ENCODE assay signal across 8 cellular contexts in the genomic region with DNA sequence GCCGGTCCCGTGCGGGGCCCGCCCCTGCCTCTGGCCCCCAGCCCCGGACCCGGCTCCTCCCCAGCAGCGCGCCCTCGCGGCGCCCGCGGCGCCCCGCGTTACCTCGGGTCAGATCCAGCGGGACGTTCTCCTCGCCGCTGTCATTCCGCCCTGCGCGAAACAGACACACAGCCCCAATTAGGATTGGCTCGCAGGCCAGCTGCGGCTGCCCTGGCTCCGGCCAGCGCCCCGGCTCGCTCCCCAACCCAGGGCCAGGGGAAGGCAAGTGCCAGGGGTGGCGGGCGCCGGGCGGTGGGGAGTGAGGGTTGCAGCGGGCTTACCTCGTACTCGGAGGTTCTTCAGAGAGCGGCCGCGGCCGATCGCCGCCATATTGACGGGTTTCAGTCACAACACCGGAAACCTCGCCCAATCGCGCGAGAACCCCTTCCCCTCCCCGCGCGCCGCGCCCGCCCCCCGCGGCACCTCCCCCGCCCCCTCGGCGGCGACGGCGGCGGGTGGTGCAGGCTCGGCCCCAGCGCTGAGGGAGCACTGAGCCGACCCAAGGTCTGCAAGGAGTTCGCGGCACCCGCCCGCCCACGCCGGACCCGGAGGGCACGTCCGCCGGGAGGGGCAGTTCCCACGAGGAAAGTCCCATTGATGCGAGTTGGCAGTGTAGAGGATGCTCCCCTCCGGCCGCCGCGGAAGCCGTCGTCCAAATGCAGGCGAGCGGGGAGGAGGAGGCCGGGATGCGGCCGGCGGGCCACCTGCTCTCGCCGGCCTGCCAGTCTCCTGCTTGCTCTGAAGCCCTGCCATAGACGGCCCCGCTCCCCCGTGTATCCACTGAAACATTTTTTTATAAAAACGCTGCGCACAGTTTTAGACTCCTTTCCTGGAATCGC. TPM values are rescaled to one million over a fixed set of nuclear protein-coding genes. Genes with fewer than 3 reads are reported as not detected.
DNase-seq lines count a peak whose midpoint lies in the region; ATAC-seq and TF ChIP-seq lines count a peak whose summit lies in the region.

A gene with protein sequence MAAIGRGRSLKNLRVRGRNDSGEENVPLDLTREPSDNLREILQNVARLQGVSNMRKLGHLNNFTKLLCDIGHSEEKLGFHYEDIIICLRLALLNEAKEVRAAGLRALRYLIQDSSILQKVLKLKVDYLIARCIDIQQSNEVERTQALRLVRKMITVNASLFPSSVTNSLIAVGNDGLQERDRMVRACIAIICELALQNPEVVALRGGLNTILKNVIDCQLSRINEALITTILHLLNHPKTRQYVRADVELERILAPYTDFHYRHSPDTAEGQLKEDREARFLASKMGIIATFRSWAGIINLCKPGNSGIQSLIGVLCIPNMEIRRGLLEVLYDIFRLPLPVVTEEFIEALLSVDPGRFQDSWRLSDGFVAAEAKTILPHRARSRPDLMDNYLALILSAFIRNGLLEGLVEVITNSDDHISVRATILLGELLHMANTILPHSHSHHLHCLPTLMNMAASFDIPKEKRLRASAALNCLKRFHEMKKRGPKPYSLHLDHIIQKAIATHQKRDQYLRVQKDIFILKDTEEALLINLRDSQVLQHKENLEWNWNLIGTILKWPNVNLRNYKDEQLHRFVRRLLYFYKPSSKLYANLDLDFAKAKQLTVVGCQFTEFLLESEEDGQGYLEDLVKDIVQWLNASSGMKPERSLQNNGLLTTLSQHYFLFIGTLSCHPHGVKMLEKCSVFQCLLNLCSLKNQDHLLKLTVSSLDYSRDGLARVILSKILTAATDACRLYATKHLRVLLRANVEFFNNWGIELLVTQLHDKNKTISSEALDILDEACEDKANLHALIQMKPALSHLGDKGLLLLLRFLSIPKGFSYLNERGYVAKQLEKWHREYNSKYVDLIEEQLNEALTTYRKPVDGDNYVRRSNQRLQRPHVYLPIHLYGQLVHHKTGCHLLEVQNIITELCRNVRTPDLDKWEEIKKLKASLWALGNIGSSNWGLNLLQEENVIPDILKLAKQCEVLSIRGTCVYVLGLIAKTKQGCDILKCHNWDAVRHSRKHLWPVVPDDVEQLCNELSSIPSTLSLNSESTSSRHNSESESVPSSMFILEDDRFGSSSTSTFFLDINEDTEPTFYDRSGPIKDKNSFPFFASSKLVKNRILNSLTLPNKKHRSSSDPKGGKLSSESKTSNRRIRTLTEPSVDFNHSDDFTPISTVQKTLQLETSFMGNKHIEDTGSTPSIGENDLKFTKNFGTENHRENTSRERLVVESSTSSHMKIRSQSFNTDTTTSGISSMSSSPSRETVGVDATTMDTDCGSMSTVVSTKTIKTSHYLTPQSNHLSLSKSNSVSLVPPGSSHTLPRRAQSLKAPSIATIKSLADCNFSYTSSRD (N-terminal part only) (minus strand): TSS at position 391 of the 878 bp plus-strand sequence. CDS start 22 bp downstream, at position 369.

- no peaks in the 10 kb centered on the region for H3K9me3 ChIP-seq in mucosa of stomach (ENCODE audit: control insufficient read depth, low read length)

- H3K4me3 ChIP-seq in epithelial cell of proximal tubule (ENCODE audit: low read depth, low read length) (peak within 1 kb of the TSS; percentile 84), mucosa of stomach (ENCODE audit: low read length) (peak within 1 kb of the TSS; percentile 91)

- peak within 1 kb of the TSS; percentile 94 for H3K9ac ChIP-seq in mucosa of stomach (ENCODE audit: low read length)

- no peak; the same call in 1 of the 2 replicates for TF ChIP-seq EP300 in Ishikawa (IDR thresholded peaks at IDR 0.05; ENCODE audit: borderline replicate concordance)

- peak; percentile 80 for DNase-seq in DMS153 (lab: John Stamatoyannopoulos, UW)
- DNase-seq in OCI-M2 (lab: John Stamatoyannopoulos, UW; ENCODE audit: unreplicated experiment), result peak; percentile 34
- peak; percentile 94 for DNase-seq in activated T-cell treated with anti-CD3 and anti-CD28 coated beads, Interleukin-2, amount 50 U/mL, for 1 hour
- DNase-seq in epithelial cell of proximal tubule (ENCODE audit: low read depth), result no peak
- DNase-seq in stimulated activated CD8-positive, alpha-beta memory T cell treated with anti-CD3 and anti-CD28 coated beads, Interleukin-7, amount 100 ng/mL, for 1 hour (ENCODE audit: low read depth in 2 of 2), result peak; percentile 81 to 82

- no peak for TF ChIP-seq CTCF in epithelial cell of proximal tubule (conservative IDR thresholded peaks at IDR 0.05; ENCODE audit: low read depth, low read length)

- H3K36me3 ChIP-seq in mucosa of stomach (ENCODE audit: control insufficient read depth, insufficient read depth, low read length), result no peaks in the 10 kb centered on the region

- peak; percentile 63 for ATAC-seq in GM21619 (IDR thresholded peaks at IDR 0.05; ENCODE audit: unreplicated experiment)

- peaks cover 8% of the 10 kb centered on the region for H3K4me1 ChIP-seq in mucosa of stomach (ENCODE audit: control insufficient read depth, insufficient read depth, low read length)

- TF ChIP-seq RAD21 in Ishikawa (IDR thresholded peaks at IDR 0.05; ENCODE audit: low read depth), result no peak

- no peaks in the 10 kb centered on the region for H3K27me3 ChIP-seq in mucosa of stomach (ENCODE audit: control insufficient read depth, insufficient read depth, low read length)

TF ChIP-seq in Ishikawa, 13 proteins besides CTCF, POLR2A, EP300 and RAD21:
- TF ChIP-seq YY1 (IDR thresholded peaks at IDR 0.05; ENCODE audit: low read depth) (peak; percentile 92), CREB1 (IDR thresholded peaks at IDR 0.05; ENCODE audit: low read depth) (no peak), TAF1 (IDR thresholded peaks at IDR 0.05; ENCODE audit: low read depth) (peak; percentile 95), NFIC (IDR thresholded peaks at IDR 0.05) (no peak), TEAD4 (IDR thresholded peaks at IDR 0.05) (no peak; the same call in none of the 2 replicates), EGR1 (IDR thresholded peaks at IDR 0.05) (peak; percentile 85), FOXM1 (IDR thresholded peaks at IDR 0.05; ENCODE audit: borderline replicate concordance, low read depth) (no peak), CEBPB (IDR thresholded peaks at IDR 0.05) (no peak), TCF12 (IDR thresholded peaks at IDR 0.05; ENCODE audit: low read depth) (peak; percentile 21; the same call in 1 of the 2 replicates), ZBTB7A (IDR thresholded peaks at IDR 0.05; ENCODE audit: low read depth) (0 out of 2 replicates have a peak, but pooled peaks have one; percentile 17)
- TF ChIP-seq, protein P1, sequence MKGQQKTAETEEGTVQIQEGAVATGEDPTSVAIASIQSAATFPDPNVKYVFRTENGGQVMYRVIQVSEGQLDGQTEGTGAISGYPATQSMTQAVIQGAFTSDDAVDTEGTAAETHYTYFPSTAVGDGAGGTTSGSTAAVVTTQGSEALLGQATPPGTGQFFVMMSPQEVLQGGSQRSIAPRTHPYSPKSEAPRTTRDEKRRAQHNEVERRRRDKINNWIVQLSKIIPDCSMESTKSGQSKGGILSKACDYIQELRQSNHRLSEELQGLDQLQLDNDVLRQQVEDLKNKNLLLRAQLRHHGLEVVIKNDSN (IDR thresholded peaks at IDR 0.05), result no peak
- TF ChIP-seq, protein P2, sequence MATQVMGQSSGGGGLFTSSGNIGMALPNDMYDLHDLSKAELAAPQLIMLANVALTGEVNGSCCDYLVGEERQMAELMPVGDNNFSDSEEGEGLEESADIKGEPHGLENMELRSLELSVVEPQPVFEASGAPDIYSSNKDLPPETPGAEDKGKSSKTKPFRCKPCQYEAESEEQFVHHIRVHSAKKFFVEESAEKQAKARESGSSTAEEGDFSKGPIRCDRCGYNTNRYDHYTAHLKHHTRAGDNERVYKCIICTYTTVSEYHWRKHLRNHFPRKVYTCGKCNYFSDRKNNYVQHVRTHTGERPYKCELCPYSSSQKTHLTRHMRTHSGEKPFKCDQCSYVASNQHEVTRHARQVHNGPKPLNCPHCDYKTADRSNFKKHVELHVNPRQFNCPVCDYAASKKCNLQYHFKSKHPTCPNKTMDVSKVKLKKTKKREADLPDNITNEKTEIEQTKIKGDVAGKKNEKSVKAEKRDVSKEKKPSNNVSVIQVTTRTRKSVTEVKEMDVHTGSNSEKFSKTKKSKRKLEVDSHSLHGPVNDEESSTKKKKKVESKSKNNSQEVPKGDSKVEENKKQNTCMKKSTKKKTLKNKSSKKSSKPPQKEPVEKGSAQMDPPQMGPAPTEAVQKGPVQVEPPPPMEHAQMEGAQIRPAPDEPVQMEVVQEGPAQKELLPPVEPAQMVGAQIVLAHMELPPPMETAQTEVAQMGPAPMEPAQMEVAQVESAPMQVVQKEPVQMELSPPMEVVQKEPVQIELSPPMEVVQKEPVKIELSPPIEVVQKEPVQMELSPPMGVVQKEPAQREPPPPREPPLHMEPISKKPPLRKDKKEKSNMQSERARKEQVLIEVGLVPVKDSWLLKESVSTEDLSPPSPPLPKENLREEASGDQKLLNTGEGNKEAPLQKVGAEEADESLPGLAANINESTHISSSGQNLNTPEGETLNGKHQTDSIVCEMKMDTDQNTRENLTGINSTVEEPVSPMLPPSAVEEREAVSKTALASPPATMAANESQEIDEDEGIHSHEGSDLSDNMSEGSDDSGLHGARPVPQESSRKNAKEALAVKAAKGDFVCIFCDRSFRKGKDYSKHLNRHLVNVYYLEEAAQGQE (IDR thresholded peaks at IDR 0.05; ENCODE audit: low read depth), result no peak
- TF ChIP-seq, protein P3, sequence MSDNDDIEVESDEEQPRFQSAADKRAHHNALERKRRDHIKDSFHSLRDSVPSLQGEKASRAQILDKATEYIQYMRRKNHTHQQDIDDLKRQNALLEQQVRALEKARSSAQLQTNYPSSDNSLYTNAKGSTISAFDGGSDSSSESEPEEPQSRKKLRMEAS (IDR thresholded peaks at IDR 0.05), result peak; percentile 50

RNA-seq across cellular contexts. Expression of the gene that starts here (rescaled TPM):
- total RNA-seq in epithelial cell of proximal tubule, result 10.1 and 13.8 TPM in 2 replicates
